Comparison of ENCODE assay signal across 20 cellular contexts in the genomic region with DNA sequence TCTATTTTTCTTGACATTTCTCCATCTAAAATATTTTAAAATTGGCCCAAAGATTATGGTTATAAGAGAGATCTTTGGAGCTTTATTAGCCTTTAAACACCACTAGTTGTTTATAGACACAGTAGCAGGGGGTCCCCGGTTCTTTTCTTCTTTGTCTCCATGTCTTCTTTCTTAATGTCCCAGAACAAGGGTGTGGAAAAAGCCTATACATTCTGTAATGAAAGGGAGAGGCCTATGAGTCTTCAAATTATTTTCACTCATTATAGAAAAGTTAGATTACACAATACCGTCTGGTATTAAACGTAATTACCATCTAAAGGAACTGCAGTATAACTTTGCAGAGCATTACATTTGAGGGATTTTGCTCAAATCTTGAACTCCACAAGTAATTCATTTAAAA.
"Had no signal": no experiment of that assay in that cellular context is flagged by ENCODE, and none has a peak within 500 bp of the region (broad histone marks: within the 10 kb centered on the region; RNA-seq: fewer than 3 reads in every experiment).

No MANE protein-coding gene starts in this region.

- H3K9ac ChIP-seq: SK-N-SH had no signal

- H3K9me3 ChIP-seq: SK-N-SH had no signal

- DNase-seq: activated CD4-positive, alpha-beta memory T cell treated with anti-CD3 and anti-CD28 coated beads, Interleukin-2, amount 10 ng/mL, durations not matched to agents 7 days and 5 days; activated CD4-positive, alpha-beta T cell treated with anti-CD3 and anti-CD28 coated beads for 36 hours; activated CD4-positive, alpha-beta T cell treated with anti-CD3 and anti-CD28 coated beads, Interleukin-2, amount 50 U/mL, for 1 hour; activated gamma-delta T cell; activated naive CD4-positive, alpha-beta T cell treated with anti-CD3 and anti-CD28 coated beads for 36 hours; activated T-cell treated with anti-CD3 and anti-CD28 coated beads for 4 hours; activated T-cell treated with anti-CD3 and anti-CD28 coated beads, Interleukin-2, amount 50 U/mL, for 48 hours; amygdala; KBM-7; NCI-H1105 treated with DMSO at 0.1 percent for 48 hours; NCI-H1436 treated with DMSO at 0.1 percent for 48 hours; NCI-H187; NCI-H2081; NCI-H345; NCI-H510A; NCI-H526 treated with DMSO at 0.1 percent for 48 hours; SK-N-SH had no signal

- H3K4me2 ChIP-seq: SK-N-SH had no signal

- FAIRE-seq: astrocyte had no signal

- ATAC-seq: activated CD4-positive, alpha-beta T cell treated with anti-CD3 and anti-CD28 coated beads for 36 hours; activated T-helper 17 cell treated with anti-CD3 and anti-CD28 coated beads, Interleukin-2, amount 50 U/mL, for 72 hours; Right ventricle myocardium inferior had no signal
